Comparison of ENCODE assay signal across 8 cellular contexts in genomic region chr16:5490499-5490898, GRCh38.
A peak's percentile ranks its signal among the peaks of the same experiment; 100 is the strongest.
DNase-seq lines count a peak whose midpoint lies in the region; ATAC-seq and TF ChIP-seq lines count a peak whose summit lies in the region.

No MANE protein-coding gene starts in this region.

- no peak overlapping the region for H3K27ac Mint-ChIP-seq in CD4-positive, alpha-beta memory T cell

- peaks cover 3 to 4% of the 10 kb centered on the region in 2 donors for H3K27me3 Mint-ChIP-seq in CD4-positive, alpha-beta memory T cell

- no peaks in the 10 kb centered on the region for H3K9me3 ChIP-seq in heart left ventricle
- H3K9me3 ChIP-seq in CD4-positive, alpha-beta memory T cell (ENCODE audit: control insufficient read depth in 1 of 2, low read length in 2 of 2): no peaks in the 10 kb centered on the region

- CTCF ChIA-PET in CD4-positive, alpha-beta memory T cell (lab: Charles Lee; ENCODE audit: partially characterized antibody): no interaction called here

- 8 to 14% (median 11%) methylated on average over 18 of the region's 18 CpGs for WGBS in heart left ventricle, 4 donors

- TF ChIP-seq CTCF in heart left ventricle (IDR thresholded peaks at IDR 0.05): peak; percentile 25 to 53 (median 46)
- TF ChIP-seq CTCF in NB4 (IDR thresholded peaks at IDR 0.05; ENCODE audit: low read depth, low read length): peak; percentile 84

- H3K4me1 Mint-ChIP-seq in CD4-positive, alpha-beta memory T cell: no peaks in the 10 kb centered on the region

- H3K27ac ChIP-seq in heart left ventricle: no peak overlapping the region
- H3K27ac ChIP-seq in CD4-positive, alpha-beta memory T cell (ENCODE audit: low read depth, low read length): no peak overlapping the region

- H3K4me1 ChIP-seq in heart left ventricle: no peaks in the 10 kb centered on the region
- H3K4me1 ChIP-seq in CD4-positive, alpha-beta memory T cell (ENCODE audit: insufficient read depth, low read length): no peaks in the 10 kb centered on the region

- no peaks in the 10 kb centered on the region for H3K36me3 Mint-ChIP-seq in CD4-positive, alpha-beta memory T cell

- POLR2A ChIA-PET in CD4-positive, alpha-beta memory T cell (lab: Charles Lee; ENCODE audit: partially characterized antibody): no interaction called here

- no peak for ATAC-seq in heart left ventricle
- ATAC-seq in left ventricle myocardium superior: no peak
- ATAC-seq in HG03196 (IDR thresholded peaks at IDR 0.05; ENCODE audit: unreplicated experiment): no peak

- H3K4me3 Mint-ChIP-seq in CD4-positive, alpha-beta memory T cell: no peak overlapping the region

- no peaks in the 10 kb centered on the region for H3K27me3 ChIP-seq in heart left ventricle
- H3K27me3 ChIP-seq in CD4-positive, alpha-beta memory T cell (ENCODE audit: insufficient read depth, low read length): no peaks in the 10 kb centered on the region

- no peaks in the 10 kb centered on the region for H3K36me3 ChIP-seq in heart left ventricle
- no peaks in the 10 kb centered on the region for H3K36me3 ChIP-seq in CD4-positive, alpha-beta memory T cell (ENCODE audit: insufficient read depth, low read length)

- H3K9me3 Mint-ChIP-seq in CD4-positive, alpha-beta memory T cell: peaks cover 0 to 6% (median 1%) of the 10 kb centered on the region in 8 donors

- TF ChIP-seq POLR2A in heart left ventricle (IDR thresholded peaks at IDR 0.05) (no peak), NB4 (IDR thresholded peaks at IDR 0.05; ENCODE audit: extremely low read depth, insufficient read length) (no peak)

- intact Hi-C loops in heart left ventricle (cut with DNase I): loop anchor here in 1 of 10 donors (10.0 kb wide), 1 partner anchor 256 kb away; no protein-coding TSS in a partner anchor
- intact Hi-C loops in left ventricle myocardium superior (cut with micrococcal nuclease): no loop called here
- intact Hi-C loops in CD4-positive, alpha-beta memory T cell (cut with micrococcal nuclease): no loop called here

- DNase-seq in heart left ventricle: peak in 1 of 5 donors; percentile 36
- DNase-seq in left ventricle myocardium superior: no peak
- DNase-seq in NB4 (ENCODE audit: low read depth): peak; percentile 60
- peak; percentile 20 for DNase-seq in cerebellar cortex (ENCODE audit: low spot score)
- peak; percentile 39 for DNase-seq in occipital lobe (lab: John Stamatoyannopoulos, UW)
- no peak for DNase-seq in CD4-positive, alpha-beta memory T cell
- no peak for DNase-seq in cortex of kidney (lab: John Stamatoyannopoulos, UW)

- H3K4me3 ChIP-seq in heart left ventricle (no peak overlapping the region), NB4 (ENCODE audit: low read depth, low read length) (no peak overlapping the region)
- no peak overlapping the region for H3K4me3 ChIP-seq in CD4-positive, alpha-beta memory T cell (ENCODE audit: low read length in 2 of 2)

Comparison
In these comparisons a context has a peak if more than half of its experiments do, and no peak if none do; other contexts are left out.
1. DNase-seq: peak in NB4 (single experiment), cerebellar cortex (single experiment) and occipital lobe (single experiment); none in left ventricle myocardium superior (single experiment), CD4-positive, alpha-beta memory T cell (0 of 5) and cortex of kidney (single experiment).